1 cellular context compared by ENCODE assay signal in the genomic region with DNA sequence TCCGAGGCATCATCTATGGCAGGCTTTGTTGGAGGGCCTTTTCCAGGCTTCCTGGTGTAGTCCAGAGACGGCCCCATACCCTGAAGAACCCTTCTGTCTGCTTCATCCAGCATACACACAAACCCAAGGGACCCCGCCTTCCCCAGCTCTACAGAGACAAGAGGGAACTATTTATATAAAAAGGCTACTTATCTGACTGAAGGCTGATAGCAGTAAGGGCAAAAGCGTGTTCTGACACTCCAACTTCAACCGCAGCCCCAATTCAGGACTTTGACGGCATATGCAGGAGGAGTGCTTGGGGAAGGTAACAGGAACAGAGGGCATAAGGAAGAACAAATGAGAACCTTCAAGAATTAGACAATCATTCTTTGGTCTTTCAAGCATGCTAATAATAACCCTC.
TF ChIP-seq lines count a peak whose summit lies in the region.

No MANE protein-coding gene starts in this region.

TF ChIP-seq in GM23338, 12 proteins besides CTCF, POLR2A, EP300 and RAD21 (continued from another document):
- TF ChIP-seq NANOG (IDR thresholded peaks at IDR 0.05; ENCODE audit: borderline replicate concordance), result no peak
